ENCODE assay signal across 24 cellular contexts in the genomic region with DNA sequence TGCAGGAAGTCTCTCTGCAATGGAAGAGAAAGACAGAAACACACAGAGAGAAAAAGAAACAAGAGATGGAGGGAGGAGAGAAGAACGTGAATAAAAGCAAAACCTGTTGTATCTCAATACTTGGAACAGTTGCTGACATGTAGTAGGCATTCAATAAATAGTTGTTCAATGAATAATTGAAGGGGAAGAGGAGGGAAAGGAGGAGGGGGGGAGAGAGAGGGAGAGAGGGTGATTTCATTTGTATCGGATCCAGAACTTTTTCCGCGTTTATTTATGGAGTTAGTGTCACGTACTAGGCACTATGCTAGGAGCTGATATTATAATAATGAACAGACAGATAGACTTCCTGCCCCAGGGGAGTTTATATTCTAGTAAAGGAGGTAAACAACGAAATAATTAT.
DNase-seq lines count a peak whose midpoint lies in the region; ATAC-seq and TF ChIP-seq lines count a peak whose summit lies in the region.
"Had no signal": no experiment of that assay in that cellular context is flagged by ENCODE, and none has a peak within 500 bp of the region (broad histone marks: within the 10 kb centered on the region; RNA-seq: fewer than 3 reads in every experiment).

No MANE protein-coding gene starts in this region.

- H3K79me2 ChIP-seq in osteoblast (ENCODE audit: insufficient read depth, low read length) = no peaks in the 10 kb centered on the region

- H3K4me1 ChIP-seq in osteoblast (ENCODE audit: insufficient read depth, low read length) = peaks cover 19% of the 10 kb centered on the region
- H3K4me1 ChIP-seq: left lung, testis had no signal

- H3K9me3 ChIP-seq in MG63 (no peaks in the 10 kb centered on the region), osteoblast (ENCODE audit: low read depth, low read length) (no peaks in the 10 kb centered on the region)
- H3K9me3 ChIP-seq: left lung, testis had no signal

- H3K4me3 ChIP-seq in MG63 (peak overlapping the region; percentile 28), fibroblast of mammary gland (ENCODE audit: control insufficient read depth, low read depth, low read length) (no peak overlapping the region), osteoblast (ENCODE audit: insufficient read depth, low read length) (peak overlapping the region; percentile 32)
- H3K4me3 ChIP-seq: left lung, testis had no signal

- peak overlapping the region; percentile 68 for H3K4me2 ChIP-seq in osteoblast (ENCODE audit: insufficient read depth, low read length)

- DNase-seq in ELR (ENCODE audit: low read depth) = peak; percentile 37
- peak; percentile 8 for DNase-seq in MG63
- DNase-seq in fibroblast of mammary gland (ENCODE audit: low read depth) = peak; percentile 52
- DNase-seq in osteoblast (ENCODE audit: insufficient read length, low spot score, missing footprints) = no peak
- no peak for DNase-seq in SHP77 treated with DMSO at 0.1 percent for 48 hours (lab: John Stamatoyannopoulos, UW)
- DNase-seq in activated naive CD4-positive, alpha-beta T cell treated with Interleukin-2 at 50 U/mL for 16 hours = no peak
- DNase-seq: activated CD4-positive, alpha-beta T cell treated with anti-CD3 and anti-CD28 coated beads for 4 hours; activated CD8-positive, alpha-beta memory T cell treated with anti-CD3 and anti-CD28 coated beads, Interleukin-2, amount 10 ng/mL, durations not matched to agents 7 days and 5 days; activated naive CD4-positive, alpha-beta T cell treated with anti-CD3 and anti-CD28 coated beads, Interleukin-2, amount 50 U/mL, for 16 hours; aorta; CD4-positive, alpha-beta T cell; GDM1; Karpas-422; left lung; NCI-H1048; NCI-H1930; NCI-H226; nephron progenitor cell; stimulated activated CD4-positive, alpha-beta T cell treated with anti-CD3 and anti-CD28 coated beads, Interleukin-1b, Interleukin-23, amount 100 ng/mL, for 48 hours; testis had no signal

- no peak for ATAC-seq in HG02870 (IDR thresholded peaks at IDR 0.05; ENCODE audit: unreplicated experiment)
- ATAC-seq in GM18511 (IDR thresholded peaks at IDR 0.05; ENCODE audit: unreplicated experiment) = no peak
- ATAC-seq: activated CD8-positive, alpha-beta memory T cell treated with anti-CD3 and anti-CD28 coated beads, Interleukin-2, amount 10 ng/mL, durations not matched to agents 7 days and 5 days; left lung; stimulated activated effector memory CD8-positive, alpha-beta T cell treated with anti-CD3 and anti-CD28 coated beads, Interleukin-12 subunit alpha, Interleukin-12 subunit beta, amount 100 ng/mL, for 72 hours had no signal

- H4K20me1 ChIP-seq in osteoblast (ENCODE audit: insufficient read depth, low read length) = no peaks in the 10 kb centered on the region

- H3K27me3 ChIP-seq in MG63 (no peaks in the 10 kb centered on the region), osteoblast (ENCODE audit: insufficient read depth, low read length) (no peaks in the 10 kb centered on the region)
- H3K27me3 ChIP-seq: left lung, testis had no signal

- peak overlapping the region; percentile 79 for H2AFZ ChIP-seq in osteoblast (ENCODE audit: low read length)

- TF ChIP-seq CTCF in fibroblast of mammary gland (conservative IDR thresholded peaks at IDR 0.05; ENCODE audit: control insufficient read depth, insufficient read depth, low read depth, low read length) (no peak), osteoblast (IDR thresholded peaks at IDR 0.05; ENCODE audit: extremely low read depth, low read depth, low read length) (no peak)

- no peak overlapping the region for H3K27ac ChIP-seq in osteoblast (ENCODE audit: low read depth, low read length)
- H3K27ac ChIP-seq: epithelial cell of prostate, left lung, testis had no signal

- H3K36me3 ChIP-seq in MG63 (no peaks in the 10 kb centered on the region), osteoblast (ENCODE audit: insufficient read depth, low read length) (no peaks in the 10 kb centered on the region)
- H3K36me3 ChIP-seq: left lung had no signal

Comparison
In these comparisons a context has a peak if more than half of its experiments do, and no peak if none do; other contexts are left out.
1. DNase-seq: peak in ELR (single experiment), MG63 (single experiment) and fibroblast of mammary gland (single experiment); none in osteoblast (single experiment), SHP77 treated with DMSO at 0.1 percent for 48 hours (single experiment) and activated naive CD4-positive, alpha-beta T cell treated with Interleukin-2 at 50 U/mL for 16 hours (single experiment).